ENCODE assay signal across 19 cellular contexts in the genomic region with DNA sequence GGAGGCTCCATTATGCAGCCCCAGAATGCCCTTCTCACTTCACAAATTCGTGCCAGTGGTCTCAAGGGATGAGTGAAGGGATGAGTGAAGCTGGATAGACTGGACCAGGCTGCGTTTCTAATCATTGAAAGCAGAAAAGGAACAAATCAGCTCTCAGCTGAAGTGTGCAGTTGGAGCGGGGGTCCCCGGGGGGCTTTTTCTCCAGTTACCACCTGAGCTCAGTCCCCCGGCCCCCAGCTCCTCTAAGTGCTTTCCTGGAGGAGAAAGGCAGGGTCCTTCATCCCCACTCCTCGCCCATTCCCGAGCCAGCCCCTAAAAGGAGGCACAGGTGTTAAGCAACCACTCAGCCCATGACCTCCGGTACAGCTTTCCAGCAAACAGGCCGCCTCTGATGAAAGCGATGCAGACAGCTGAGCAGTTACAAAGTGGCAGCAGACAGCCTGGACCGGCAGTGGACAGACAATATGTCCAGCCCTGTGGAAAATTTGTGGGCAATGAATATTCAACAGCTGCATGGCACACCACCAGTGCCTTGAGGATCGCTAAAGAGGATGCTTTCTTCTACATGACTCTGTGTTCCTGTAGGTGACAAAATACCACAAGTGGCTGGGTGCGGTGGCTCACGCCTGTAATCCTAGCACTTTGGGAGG.
DNase-seq lines count a peak whose midpoint lies in the region; ATAC-seq, FAIRE-seq and TF ChIP-seq lines count a peak whose summit lies in the region.
"Had no signal": no experiment of that assay in that cellular context is flagged by ENCODE, and none has a peak within 500 bp of the region (broad histone marks: within the 10 kb centered on the region; RNA-seq: fewer than 3 reads in every experiment).

No MANE protein-coding gene starts in this region.

- no peak overlapping the region for H3K14ac ChIP-seq in H1 (ENCODE audit: insufficient read length)

- H3K9me3 ChIP-seq in SJCRH30 (replicated peaks): no peaks in the 10 kb centered on the region; the same call in 1 of the 2 replicates
- H3K9me3 ChIP-seq in H1 (ENCODE audit: insufficient read depth in 2 of 2, low read depth in 1 of 2, low read length in 1 of 2): 0 out of 4 replicates have a peak, but pooled peaks cover 0 to 3% of the 10 kb centered on the region in 2 experiments
- H3K9me3 ChIP-seq: Caco-2 had no signal

- H2AFZ ChIP-seq in H1 (ENCODE audit: low read length): no peak overlapping the region

- H3K4me3 ChIP-seq in SJCRH30 (peak overlapping the region; percentile 24), H1 (ENCODE audit: extremely low read depth in 1 of 4, insufficient read depth in 2 of 4, low read depth in 3 of 4, low read length in 4 of 4) (no peak overlapping the region)
- H3K4me3 ChIP-seq: BLaER1 treated with 17β-estradiol and CSF1 and Interleukin-3, amounts not matched to agents 10 nM and 100 nM had no signal

- H3K56ac ChIP-seq in H1 (replicated peaks; ENCODE audit: insufficient read length, low read depth, low read length): no peak overlapping the region

- H3K4ac ChIP-seq in H1 (replicated peaks; ENCODE audit: insufficient read length, low read depth, low read length): no peak overlapping the region

- H2BK120ac ChIP-seq in H1 (replicated peaks; ENCODE audit: low read depth, low read length): no peak overlapping the region

- no peak overlapping the region; the same call in 1 of the 2 replicates for H2AK5ac ChIP-seq in H1 (ENCODE audit: low read depth, low read length)

- no peak overlapping the region for H3K23ac ChIP-seq in H1 (ENCODE audit: insufficient read length)

- H3K9me3 Mint-ChIP-seq in activated CD4-positive, alpha-beta memory T cell treated with anti-CD3 and anti-CD28 coated beads, Interleukin-2, amount 10 ng/mL, durations not matched to agents 7 days and 5 days: no peaks in the 10 kb centered on the region
- no peaks in the 10 kb centered on the region for H3K9me3 Mint-ChIP-seq in activated CD4-positive, alpha-beta memory T cell treated with anti-CD3 and anti-CD28 coated beads for 36 hours
- H3K9me3 Mint-ChIP-seq: HFFc6 had no signal

- no peak overlapping the region for H2BK15ac ChIP-seq in H1 (ENCODE audit: low read length)

- CTCF ChIA-PET in activated CD4-positive, alpha-beta memory T cell treated with anti-CD3 and anti-CD28 coated beads, Interleukin-2, amount 10 ng/mL, durations not matched to agents 7 days and 5 days (lab: Charles Lee): interaction anchor here (1.0 to 1.9 kb wide), 3 partner anchors 26 to 153 kb away, joined by 3 to 4 read pairs (median 4); no protein-coding TSS in a partner anchor
- CTCF ChIA-PET in activated CD4-positive, alpha-beta memory T cell treated with anti-CD3 and anti-CD28 coated beads for 36 hours (lab: Charles Lee): interaction anchor here (1.5 kb wide), 2 partner anchors 38 to 154 kb away, joined by 3 to 5 read pairs; no protein-coding TSS in a partner anchor
- CTCF ChIA-PET in H1 (lab: Charles Lee; ENCODE audit: partially characterized antibody): interaction anchor here (0.9 to 1.8 kb wide), 4 partner anchors 17 to 248 kb away, joined by 3 to 4 read pairs (median 4); no protein-coding TSS in a partner anchor

- no peak overlapping the region for H4K8ac ChIP-seq in H1 (ENCODE audit: extremely low read depth, insufficient read depth, low read length)

- H3K9ac ChIP-seq in H1 (replicated peaks in 1 of 4; ENCODE audit: extremely low read depth in 1 of 4, low read depth in 3 of 4, low read length in 3 of 4): no peak overlapping the region
- H3K9ac ChIP-seq: BLaER1 treated with 17β-estradiol and CSF1 and Interleukin-3, amounts not matched to agents 10 nM and 100 nM had no signal

- no peak overlapping the region for H3K18ac ChIP-seq in H1 (ENCODE audit: extremely low read depth, low read length)

- H3K27ac ChIP-seq in SJCRH30 (peak overlapping the region; percentile 73), H1 (ENCODE audit: low read depth, low read length) (no peak overlapping the region)
- H3K27ac ChIP-seq: BLaER1 treated with 17β-estradiol and CSF1 and Interleukin-3, amounts not matched to agents 10 nM and 100 nM had no signal

- H3K4me2 ChIP-seq in H1 (ENCODE audit: insufficient read depth in 1 of 2, low read depth in 2 of 2, low read length in 2 of 2): no peak overlapping the region

- H3K79me2 ChIP-seq in H1 (ENCODE audit: control insufficient read depth in 1 of 2, insufficient read depth in 2 of 2, low read length in 2 of 2): no peaks in the 10 kb centered on the region

- FAIRE-seq in H1 (lab: Jason Lieb, UNC): no peak

- 86% methylated on average over 14 of the region's 14 CpGs; no CpG with 5 or more reads in 1 of the 2 experiments for WGBS in H1 (ENCODE audit: extremely low coverage in 1 of 2, insufficient coverage in 1 of 2, insufficient read length in 1 of 2, insufficient replicate concordance in 2 of 2, low coverage in 1 of 2, low lambda C conversion rate in 2 of 2, missing lambda C conversion rate in 1 of 2), 2 experiments

- H3K36me3 ChIP-seq in SJCRH30 (no peaks in the 10 kb centered on the region), H1 (ENCODE audit: control insufficient read depth in 2 of 4, insufficient read depth in 4 of 4, low read length in 3 of 4) (no peaks in the 10 kb centered on the region)
- H3K36me3 ChIP-seq: BLaER1 treated with 17β-estradiol and CSF1 and Interleukin-3, amounts not matched to agents 10 nM and 100 nM had no signal

- H3K27me3 ChIP-seq in SJCRH30 (no peaks in the 10 kb centered on the region), H1 (replicated peaks in 1 of 4; ENCODE audit: control insufficient read depth in 3 of 4, extremely low read depth in 1 of 4, insufficient read depth in 3 of 4, low read length in 3 of 4) (peaks cover 0 to 5% (median 0%) of the 10 kb centered on the region in 4 experiments; a peak in 3 of 7 replicates)
- H3K27me3 ChIP-seq: BLaER1 treated with 17β-estradiol and CSF1 and Interleukin-3, amounts not matched to agents 10 nM and 100 nM had no signal

- no peaks in the 10 kb centered on the region for H3K36me3 Mint-ChIP-seq in activated CD4-positive, alpha-beta memory T cell treated with anti-CD3 and anti-CD28 coated beads, Interleukin-2, amount 10 ng/mL, durations not matched to agents 7 days and 5 days (ENCODE audit: low read depth)
- H3K36me3 Mint-ChIP-seq in activated CD4-positive, alpha-beta memory T cell treated with anti-CD3 and anti-CD28 coated beads for 36 hours: no peaks in the 10 kb centered on the region

- intact Hi-C loops in activated CD4-positive, alpha-beta memory T cell treated with anti-CD3 and anti-CD28 coated beads for 36 hours (cut with micrococcal nuclease): no loop called here

- peaks cover 27% of the 10 kb centered on the region for H3K4me1 ChIP-seq in SJCRH30
- peaks cover 3 to 24% (median 12%) of the 10 kb centered on the region in 4 experiments; a peak in 6 of 7 replicates for H3K4me1 ChIP-seq in H1 (replicated peaks in 1 of 4; ENCODE audit: control insufficient read depth in 3 of 4, insufficient read depth in 4 of 4, low read length in 3 of 4)
- H3K4me1 ChIP-seq: Caco-2 had no signal

- 0 out of 2 replicates have a peak overlapping the region, but pooled peaks have one; percentile 89 for H2BK20ac ChIP-seq in H1 (ENCODE audit: low read length)

- DNase-seq in activated CD4-positive, alpha-beta memory T cell treated with anti-CD3 and anti-CD28 coated beads, Interleukin-2, amount 10 ng/mL, durations not matched to agents 7 days and 5 days: no peak
- no peak for DNase-seq in activated CD4-positive, alpha-beta memory T cell treated with anti-CD3 and anti-CD28 coated beads for 36 hours
- DNase-seq in SJCRH30 (peak; percentile 88 to 94), H1 (ENCODE audit: low read depth in 1 of 2, low spot score in 2 of 2) (no peak), retina (peak; percentile 65), NCI-H2081 treated with DMSO at 0.1 percent for 48 hours (lab: John Stamatoyannopoulos, UW) (no peak), middle frontal gyrus (ENCODE audit: extremely low spot score, low spot score) (no peak)
- DNase-seq: 8988T, Caco-2, EL, HFFc6, KBM-7, NCI-H1048, NCI-H1436 treated with DMSO at 0.1 percent for 48 hours, NCI-H2029 treated with DMSO at 0.1 percent for 48 hours, NCI-H774, PC-3 had no signal

- H4K20me1 ChIP-seq in H1 (replicated peaks in 1 of 2; ENCODE audit: control insufficient read depth in 1 of 2, insufficient read depth in 2 of 2, low read length in 2 of 2): no peaks in the 10 kb centered on the region
- H4K20me1 ChIP-seq: BLaER1 treated with 17β-estradiol and CSF1 and Interleukin-3, amounts not matched to agents 10 nM and 100 nM had no signal

- no peak for TF ChIP-seq CTCF in H1 (IDR thresholded peaks at IDR 0.05; ENCODE audit: control extremely low read depth in 1 of 3, insufficient read depth in 1 of 3, low read depth in 1 of 3, low read length in 3 of 3)

- TF ChIP-seq POLR2A in H1 (IDR thresholded peaks at IDR 0.05; ENCODE audit: control extremely low read depth in 1 of 2, low read depth in 2 of 2, low read length in 2 of 2): no peak

- peak overlapping the region; percentile 21 for H3K27ac Mint-ChIP-seq in activated CD4-positive, alpha-beta memory T cell treated with anti-CD3 and anti-CD28 coated beads, Interleukin-2, amount 10 ng/mL, durations not matched to agents 7 days and 5 days
- no peak overlapping the region for H3K27ac Mint-ChIP-seq in activated CD4-positive, alpha-beta memory T cell treated with anti-CD3 and anti-CD28 coated beads for 36 hours
- H3K27ac Mint-ChIP-seq: HFFc6 had no signal

- POLR2A ChIA-PET in activated CD4-positive, alpha-beta memory T cell treated with anti-CD3 and anti-CD28 coated beads, Interleukin-2, amount 10 ng/mL, durations not matched to agents 7 days and 5 days (lab: Charles Lee): interaction anchor here (0.6 to 5.9 kb wide), 2 partner anchors 24 to 111 kb away, joined by 3 to 28 read pairs; a partner anchor contains a TSS
- POLR2A ChIA-PET in activated CD4-positive, alpha-beta memory T cell treated with anti-CD3 and anti-CD28 coated beads for 36 hours (lab: Charles Lee): no interaction called here
- POLR2A ChIA-PET in H1 (lab: Charles Lee; ENCODE audit: partially characterized antibody): no interaction called here

- TF ChIP-seq EP300 in H1 (IDR thresholded peaks at IDR 0.05; ENCODE audit: borderline replicate concordance in 1 of 2, low read depth in 2 of 2, low read length in 2 of 2): no peak

- no peak overlapping the region for H2BK12ac ChIP-seq in H1 (ENCODE audit: low read depth, low read length)

- ATAC-seq in GM18511 (IDR thresholded peaks at IDR 0.05; ENCODE audit: unreplicated experiment): no peak
- ATAC-seq: PC-3 had no signal

- no peak for TF ChIP-seq RAD21 in H1 (IDR thresholded peaks at IDR 0.05 in 1 of 2, conservative IDR thresholded peaks at IDR 0.05 in 1 of 2; ENCODE audit: low read depth in 2 of 2, low read length in 2 of 2)

- H3K4me3 Mint-ChIP-seq in activated CD4-positive, alpha-beta memory T cell treated with anti-CD3 and anti-CD28 coated beads, Interleukin-2, amount 10 ng/mL, durations not matched to agents 7 days and 5 days: no peak overlapping the region
- H3K4me3 Mint-ChIP-seq in activated CD4-positive, alpha-beta memory T cell treated with anti-CD3 and anti-CD28 coated beads for 36 hours: no peak overlapping the region
- H3K4me3 Mint-ChIP-seq: HFFc6 had no signal

- peaks cover 43% of the 10 kb centered on the region for H3K4me1 Mint-ChIP-seq in activated CD4-positive, alpha-beta memory T cell treated with anti-CD3 and anti-CD28 coated beads, Interleukin-2, amount 10 ng/mL, durations not matched to agents 7 days and 5 days
- peaks cover 22% of the 10 kb centered on the region for H3K4me1 Mint-ChIP-seq in activated CD4-positive, alpha-beta memory T cell treated with anti-CD3 and anti-CD28 coated beads for 36 hours (ENCODE audit: low read depth)

- H4K5ac ChIP-seq in H1 (ENCODE audit: insufficient read length, low read depth, low read length): no peak overlapping the region

- no peak overlapping the region for H2BK5ac ChIP-seq in H1 (ENCODE audit: low read depth, low read length)

- no peaks in the 10 kb centered on the region for H3K79me1 ChIP-seq in H1 (ENCODE audit: low read depth, low read length)

- no peak overlapping the region for H4K91ac ChIP-seq in H1 (replicated peaks; ENCODE audit: insufficient read length, low read length)

- H3K27me3 Mint-ChIP-seq in activated CD4-positive, alpha-beta memory T cell treated with anti-CD3 and anti-CD28 coated beads, Interleukin-2, amount 10 ng/mL, durations not matched to agents 7 days and 5 days: peaks cover 5% of the 10 kb centered on the region
- H3K27me3 Mint-ChIP-seq in activated CD4-positive, alpha-beta memory T cell treated with anti-CD3 and anti-CD28 coated beads for 36 hours: no peaks in the 10 kb centered on the region

- no peaks in the 10 kb centered on the region; the same call in 1 of the 2 replicates for H3K23me2 ChIP-seq in H1 (ENCODE audit: low read depth, low read length)

Comparison
In these comparisons a context has a peak if more than half of its experiments do, and no peak if none do; other contexts are left out.
1. DNase-seq: peak in SJCRH30 (2 of 2) and retina (single experiment); none in activated CD4-positive, alpha-beta memory T cell treated with anti-CD3 and anti-CD28 coated beads, Interleukin-2, amount 10 ng/mL, durations not matched to agents 7 days and 5 days (single experiment), activated CD4-positive, alpha-beta memory T cell treated with anti-CD3 and anti-CD28 coated beads for 36 hours (single experiment), H1 (0 of 2), NCI-H2081 treated with DMSO at 0.1 percent for 48 hours (single experiment) and middle frontal gyrus (single experiment).